In genomic region chr22:46753761-46754109, GRCh38 we compare ENCODE assay signal across 12 cellular contexts. TPM values are rescaled to one million over a fixed set of nuclear protein-coding genes. Genes with fewer than 3 reads are reported as not detected.
DNase-seq lines count a peak whose midpoint lies in the region; ATAC-seq, FAIRE-seq and TF ChIP-seq lines count a peak whose summit lies in the region.
"Had no signal": no experiment of that assay in that cellular context is flagged by ENCODE, and none has a peak within 500 bp of the region (broad histone marks: within the 10 kb centered on the region; RNA-seq: fewer than 3 reads in every experiment).

No MANE protein-coding gene starts in this region.

- TSS peak; percentile 62 for BruUV-seq in endothelial cell of umbilical vein (replicated peaks; lab: Mats Ljungman, UMichigan)

- H3K36me3 Mint-ChIP-seq in activated naive CD4-positive, alpha-beta T cell treated with anti-CD3 and anti-CD28 coated beads for 36 hours (ENCODE audit: low read depth) = peaks cover 6% of the 10 kb centered on the region

- FAIRE-seq in endothelial cell of umbilical vein (lab: Jason Lieb, UNC) = no peak
- FAIRE-seq: A204.1, G401.6 had no signal

- POLR2A ChIA-PET in endothelial cell of umbilical vein (lab: Charles Lee) = interaction anchor here (1.4 kb wide), 1 partner anchor 9 kb away, joined by 3 read pairs; the partner anchor contains the start of gene TBC1D22A

- no peaks in the 10 kb centered on the region for H3K79me2 ChIP-seq in endothelial cell of umbilical vein (ENCODE audit: control insufficient read depth, insufficient read depth, low read length)

- ATAC-seq in upper lobe of right lung (no peak), HG02938 (IDR thresholded peaks at IDR 0.05; ENCODE audit: unreplicated experiment) (no peak)

- peak overlapping the region; percentile 56 for H3K27ac Mint-ChIP-seq in activated naive CD4-positive, alpha-beta T cell treated with anti-CD3 and anti-CD28 coated beads for 36 hours

- H3K27me3 ChIP-seq in endothelial cell of umbilical vein (ENCODE audit: control insufficient read depth in 2 of 2, insufficient read depth in 2 of 2, low read length in 2 of 2) = no peaks in the 10 kb centered on the region
- no peaks in the 10 kb centered on the region for H3K27me3 ChIP-seq in neutrophil
- no peaks in the 10 kb centered on the region for H3K27me3 ChIP-seq in upper lobe of right lung

- H3K4me1 ChIP-seq in endothelial cell of umbilical vein (ENCODE audit: control insufficient read depth, extremely low read depth, insufficient read depth, low read length) (peaks cover 52% of the 10 kb centered on the region), neutrophil (ENCODE audit: control insufficient read depth in 1 of 2, insufficient read depth in 1 of 2, low read depth in 1 of 2, low read length in 1 of 2) (peaks cover 83 to 87% of the 10 kb centered on the region in 2 experiments), upper lobe of right lung (peaks cover 51% of the 10 kb centered on the region)

- peaks cover 29% of the 10 kb centered on the region for H3K4me1 Mint-ChIP-seq in activated naive CD4-positive, alpha-beta T cell treated with anti-CD3 and anti-CD28 coated beads for 36 hours (ENCODE audit: low read depth)

- H3K9me3 Mint-ChIP-seq in activated naive CD4-positive, alpha-beta T cell treated with anti-CD3 and anti-CD28 coated beads for 36 hours = peaks cover 8% of the 10 kb centered on the region

- DNase-seq in activated naive CD4-positive, alpha-beta T cell treated with anti-CD3 and anti-CD28 coated beads for 36 hours = no peak
- DNase-seq in activated naive CD4-positive, alpha-beta T cell treated with Interleukin-2 at 50 U/mL for 16 hours = no peak
- DNase-seq in endothelial cell of umbilical vein (ENCODE audit: low read depth, low spot score) (no peak), upper lobe of right lung (no peak), AG08395 (ENCODE audit: low spot score) (no peak), posterior vena cava (ENCODE audit: low spot score) (no peak)
- DNase-seq: T-helper 2 cell had no signal

- TF ChIP-seq CTCF in endothelial cell of umbilical vein (IDR thresholded peaks at IDR 0.05; ENCODE audit: extremely low read depth in 1 of 2, insufficient read depth in 1 of 2, low read depth in 1 of 2, low read length in 2 of 2) (no peak), neutrophil (IDR thresholded peaks at IDR 0.05) (no peak), upper lobe of right lung (IDR thresholded peaks at IDR 0.05) (no peak)

- peak overlapping the region; percentile 57 for H3K4me2 ChIP-seq in endothelial cell of umbilical vein (ENCODE audit: insufficient read depth, low read length)

- no peaks in the 10 kb centered on the region for H3K9me1 ChIP-seq in endothelial cell of umbilical vein (replicated peaks; ENCODE audit: control insufficient read depth, extremely low read depth, insufficient read depth, low read length)

- H3K9ac ChIP-seq in endothelial cell of umbilical vein (replicated peaks; ENCODE audit: extremely low read depth, insufficient read depth, low read length) = peak overlapping the region; percentile 87

- no peaks in the 10 kb centered on the region for H3K27me3 Mint-ChIP-seq in activated naive CD4-positive, alpha-beta T cell treated with anti-CD3 and anti-CD28 coated beads for 36 hours (ENCODE audit: low read depth)

- intact Hi-C loops in activated naive CD4-positive, alpha-beta T cell treated with anti-CD3 and anti-CD28 coated beads for 36 hours (cut with micrococcal nuclease) = no loop called here
- intact Hi-C loops in endothelial cell of umbilical vein (cut with micrococcal nuclease) = loop anchor here (1.0 kb wide), 3 partner anchors 9 to 39 kb away; partner anchors contain the start of gene TBC1D22A
- intact Hi-C loops in upper lobe of right lung (cut with DNase I) = no loop called here
- intact Hi-C loops in posterior vena cava (cut with DNase I) = no loop called here

- H3K36me3 ChIP-seq in endothelial cell of umbilical vein (ENCODE audit: control insufficient read depth in 2 of 2, extremely low read depth in 1 of 2, insufficient read depth in 2 of 2, low read length in 2 of 2) (no peaks in the 10 kb centered on the region), neutrophil (no peaks in the 10 kb centered on the region), upper lobe of right lung (no peaks in the 10 kb centered on the region)

- dilution Hi-C loops in endothelial cell of umbilical vein (cut with MboI; ENCODE audit: extremely low pct_ligation_motif_present, low sequenced_read_pairs) = no loop called here

- H4K20me1 ChIP-seq in endothelial cell of umbilical vein (replicated peaks; ENCODE audit: control insufficient read depth, extremely low read depth, insufficient read depth, low read length) = no peaks in the 10 kb centered on the region

- H3K27ac ChIP-seq in endothelial cell of umbilical vein (ENCODE audit: insufficient read depth, low read depth, low read length) (peak overlapping the region; percentile 95), neutrophil (peak overlapping the region; percentile 98), upper lobe of right lung (peak overlapping the region; percentile 91)

- no peaks in the 10 kb centered on the region for H3K9me3 ChIP-seq in endothelial cell of umbilical vein (replicated peaks; ENCODE audit: control insufficient read depth, insufficient read depth, low read length)
- H3K9me3 ChIP-seq in neutrophil = no peaks in the 10 kb centered on the region
- no peaks in the 10 kb centered on the region for H3K9me3 ChIP-seq in upper lobe of right lung

- no peak overlapping the region for H3K4me3 ChIP-seq in endothelial cell of umbilical vein (replicated peaks in 1 of 3; ENCODE audit: insufficient read depth in 1 of 3, low read depth in 1 of 3, low read length in 3 of 3)
- peak overlapping the region; percentile 47 to 63 for H3K4me3 ChIP-seq in neutrophil (ENCODE audit: low read depth in 1 of 2, low read length in 1 of 2)
- H3K4me3 ChIP-seq in upper lobe of right lung = peak overlapping the region; percentile 10

- TF ChIP-seq POLR2A in endothelial cell of umbilical vein (IDR thresholded peaks at IDR 0.05; ENCODE audit: low read depth, low read length) = no peak

- H2AFZ ChIP-seq in endothelial cell of umbilical vein (ENCODE audit: low read depth, low read length) = no peak overlapping the region

- CTCF ChIA-PET in activated naive CD4-positive, alpha-beta T cell treated with anti-CD3 and anti-CD28 coated beads for 36 hours (lab: Charles Lee) = interaction anchor here (10.8 kb wide), 1 partner anchor 49 kb away, joined by 214 read pairs; no protein-coding TSS in a partner anchor
- CTCF ChIA-PET in endothelial cell of umbilical vein (lab: Charles Lee) = interaction anchor here (0.9 to 2.4 kb wide), 3 partner anchors 9 to 18 kb away, joined by 4 to 9 read pairs (median 8); partner anchors contain the start of gene TBC1D22A

- no peak overlapping the region for H3K4me3 Mint-ChIP-seq in activated naive CD4-positive, alpha-beta T cell treated with anti-CD3 and anti-CD28 coated beads for 36 hours
- H3K4me3 Mint-ChIP-seq: nephron had no signal

TF ChIP-seq in endothelial cell of umbilical vein, 7 proteins besides CTCF, POLR2A, EP300 and RAD21:
- TF ChIP-seq GATA2 (IDR thresholded peaks at IDR 0.05; ENCODE audit: insufficient read depth, insufficient read length, low read depth, low read length) (no peak), FOS (IDR thresholded peaks at IDR 0.05; ENCODE audit: borderline replicate concordance, insufficient read depth, low read length) (no peak), MAX (IDR thresholded peaks at IDR 0.05; ENCODE audit: insufficient read depth, insufficient read length) (no peak), MYC (IDR thresholded peaks at IDR 0.05; ENCODE audit: low read depth, low read length) (no peak), EZH2 (IDR thresholded peaks at IDR 0.05; ENCODE audit: borderline replicate concordance, low read depth, low read length, severe bottlenecking) (no peak), JUN (IDR thresholded peaks at IDR 0.05; ENCODE audit: borderline replicate concordance, insufficient read depth, insufficient read length, low read depth) (no peak), POLR2AphosphoS5 (IDR thresholded peaks at IDR 0.05; ENCODE audit: insufficient read depth, low read depth, low read length) (no peak)

RNA-seq across cellular contexts. Expression of gene TBC1D22A, which starts 8.7 kb away (rescaled TPM):
- 10 to 100 TPM; 20.1 to 21.4 TPM for total RNA-seq in activated naive CD4-positive, alpha-beta T cell treated with anti-CD3 and anti-CD28 coated beads for 36 hours
- total RNA-seq in endothelial cell of umbilical vein = 32.4 and 32.9 TPM in 2 replicates
- polyA plus RNA-seq in endothelial cell of umbilical vein = 23.2 and 26.1 TPM in 2 replicates
- 21.4 and 21.7 TPM in 2 replicates for polyA plus RNA-seq in endothelial cell of umbilical vein (2011; cell fraction: cytosol; rRNA removed)
- 18.9 and 19.7 TPM in 2 replicates for polyA plus RNA-seq in endothelial cell of umbilical vein (2011; cell fraction: nucleus; rRNA removed)
- 19.8 and 23.4 TPM in 2 replicates for polyA plus RNA-seq in endothelial cell of umbilical vein (2012)
- polyA minus RNA-seq in endothelial cell of umbilical vein = 25.6 and 29.5 TPM in 2 replicates
- 7.7 TPM for polyA minus RNA-seq in endothelial cell of umbilical vein (2011; cell fraction: cytosol; rRNA and poly(A)+ RNA removed)
- polyA minus RNA-seq in endothelial cell of umbilical vein (2011; cell fraction: nucleus; rRNA and poly(A)+ RNA removed) = 24.2 and 29.1 TPM in 2 replicates
- total RNA-seq in upper lobe of right lung = 31.3 TPM
- total RNA-seq in posterior vena cava = 10 to 100 TPM; 19.3 to 21.7 TPM

RNA-seq across cellular contexts. Expression of gene CERK, which starts 15.7 kb away (rescaled TPM):
- total RNA-seq in activated naive CD4-positive, alpha-beta T cell treated with anti-CD3 and anti-CD28 coated beads for 36 hours = 10 to 100 TPM; 32.6 to 34.9 TPM
- total RNA-seq in endothelial cell of umbilical vein (88.0 and 104 TPM in 2 replicates), upper lobe of right lung (28.1 TPM), posterior vena cava (10 to 100 TPM; 25.4 to 36.4 TPM)
- polyA plus RNA-seq in endothelial cell of umbilical vein = 44.1 and 61.1 TPM in 2 replicates
- polyA plus RNA-seq in endothelial cell of umbilical vein (2011; cell fraction: cytosol; rRNA removed) = 50.7 and 54.4 TPM in 2 replicates
- 68.9 and 69.2 TPM in 2 replicates for polyA plus RNA-seq in endothelial cell of umbilical vein (2011; cell fraction: nucleus; rRNA removed)
- 59.7 and 68.3 TPM in 2 replicates for polyA plus RNA-seq in endothelial cell of umbilical vein (2012)
- 115 and 119 TPM in 2 replicates for polyA minus RNA-seq in endothelial cell of umbilical vein
- polyA minus RNA-seq in endothelial cell of umbilical vein (2011; cell fraction: cytosol; rRNA and poly(A)+ RNA removed) = 11.3 TPM
- 51.1 and 53.1 TPM in 2 replicates for polyA minus RNA-seq in endothelial cell of umbilical vein (2011; cell fraction: nucleus; rRNA and poly(A)+ RNA removed)

Comparison
In these comparisons a context has a peak if more than half of its experiments do, and no peak if none do; other contexts are left out.
1. H3K4me3 ChIP-seq: peak in neutrophil (2 of 2) and upper lobe of right lung (single experiment); none in endothelial cell of umbilical vein (0 of 3).
2. Peak in every context shown above with its lines, with median percentiles within 50 percentile points of each other: H3K27ac ChIP-seq.